ENCODE assay signal across 8 cellular contexts in the genomic region with DNA sequence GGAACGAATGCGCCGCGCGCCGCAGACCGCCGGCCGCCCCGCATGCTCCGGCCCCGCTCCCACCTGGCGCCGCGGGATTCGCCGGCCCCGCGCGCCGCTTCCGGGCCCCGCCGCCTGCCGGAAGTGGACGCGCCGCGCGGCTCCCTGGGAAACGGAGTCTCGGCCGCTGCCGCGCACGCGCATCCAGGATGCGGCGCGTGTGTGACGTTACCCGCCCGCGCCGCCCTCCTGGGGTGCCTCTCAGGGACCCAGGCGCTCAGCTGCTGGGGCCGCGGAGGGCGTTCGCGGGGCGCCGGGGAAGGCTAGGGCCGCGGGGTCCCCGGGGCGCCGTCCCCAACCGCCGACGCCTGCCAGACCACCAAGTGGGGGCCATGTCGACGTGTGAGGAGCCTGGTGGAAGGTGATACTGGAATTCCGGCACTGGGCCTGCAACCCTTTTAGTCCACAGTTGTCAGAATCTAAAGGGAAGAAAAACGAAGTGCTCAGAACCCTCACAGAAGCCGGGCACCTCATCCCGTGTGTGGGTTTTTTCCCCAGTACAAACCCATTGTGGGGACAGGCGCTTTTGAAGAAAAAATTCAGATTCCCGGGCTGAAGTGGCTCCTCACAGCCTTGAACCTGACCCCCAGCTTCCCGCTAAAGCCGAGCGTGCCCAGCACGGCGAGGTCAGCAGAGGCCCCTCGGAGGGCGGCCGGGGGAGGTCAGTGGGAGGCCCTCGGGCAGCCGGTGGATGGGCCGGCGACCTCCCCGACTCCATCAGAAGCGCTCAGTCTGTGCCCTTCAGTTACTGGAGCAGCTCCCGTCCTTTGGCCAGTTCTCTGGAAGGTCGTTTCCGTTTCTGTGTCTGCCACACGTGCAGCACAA. TPM values are rescaled to one million over a fixed set of nuclear protein-coding genes. Genes with fewer than 3 reads are reported as not detected.
DNase-seq lines count a peak whose midpoint lies in the region; FAIRE-seq and TF ChIP-seq lines count a peak whose summit lies in the region.

A gene with protein sequence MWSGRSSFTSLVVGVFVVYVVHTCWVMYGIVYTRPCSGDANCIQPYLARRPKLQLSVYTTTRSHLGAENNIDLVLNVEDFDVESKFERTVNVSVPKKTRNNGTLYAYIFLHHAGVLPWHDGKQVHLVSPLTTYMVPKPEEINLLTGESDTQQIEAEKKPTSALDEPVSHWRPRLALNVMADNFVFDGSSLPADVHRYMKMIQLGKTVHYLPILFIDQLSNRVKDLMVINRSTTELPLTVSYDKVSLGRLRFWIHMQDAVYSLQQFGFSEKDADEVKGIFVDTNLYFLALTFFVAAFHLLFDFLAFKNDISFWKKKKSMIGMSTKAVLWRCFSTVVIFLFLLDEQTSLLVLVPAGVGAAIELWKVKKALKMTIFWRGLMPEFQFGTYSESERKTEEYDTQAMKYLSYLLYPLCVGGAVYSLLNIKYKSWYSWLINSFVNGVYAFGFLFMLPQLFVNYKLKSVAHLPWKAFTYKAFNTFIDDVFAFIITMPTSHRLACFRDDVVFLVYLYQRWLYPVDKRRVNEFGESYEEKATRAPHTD (minus strand): TSS at position 125 of the 864 bp plus-strand sequence. CDS start 258 bp downstream, outside the sequence.

- H3K9me3 Mint-ChIP-seq in H9: no peaks in the 10 kb centered on the region

- H3K79me2 ChIP-seq in H9 (ENCODE audit: insufficient read depth, low read length): peaks cover 7% of the 10 kb centered on the region; the same call in 1 of the 2 replicates

- H2BK20ac ChIP-seq in H9 (ENCODE audit: low read depth, low read length, poor library complexity, severe bottlenecking): no peak within 1 kb of the TSS

- H3K4me2 ChIP-seq in H9 (ENCODE audit: insufficient read depth, insufficient read length, low read length) (peak within 1 kb of the TSS; percentile 97), neuronal stem cell (ENCODE audit: insufficient read depth, low read length, poor library complexity, severe bottlenecking) (peak within 1 kb of the TSS; percentile 64)

- H3K9ac ChIP-seq in ES-I3 (ENCODE audit: low read depth, low read length): peak within 1 kb of the TSS; percentile 96
- H3K9ac ChIP-seq in H9 (ENCODE audit: extremely low read depth, insufficient read length, low read length): peak within 1 kb of the TSS; percentile 83
- H3K9ac ChIP-seq in neuronal stem cell (ENCODE audit: low read depth, low read length, poor library complexity): peak within 1 kb of the TSS; percentile 89
- peak within 1 kb of the TSS; percentile 87 to 98 (median 94) for H3K9ac ChIP-seq in subcutaneous abdominal adipose tissue (ENCODE audit: low read length in 5 of 5)

- FAIRE-seq in frontal cortex (lab: Jason Lieb, UNC): no peak

- no peak within 1 kb of the TSS for H2BK5ac ChIP-seq in H9 (ENCODE audit: insufficient read length, low read length)
- H2BK5ac ChIP-seq in neuronal stem cell (ENCODE audit: low read length): peak within 1 kb of the TSS; percentile 1

- peak within 1 kb of the TSS; percentile 92 for H3K4me3 Mint-ChIP-seq in H9

- no CpG with 5 or more reads among the region's 87 CpGs for WGBS in H9 (ENCODE audit: extremely low coverage, insufficient read length, low lambda C conversion rate)
- WGBS in neuronal stem cell (ENCODE audit: extremely low coverage in 2 of 2, insufficient read length in 2 of 2, insufficient replicate concordance in 1 of 2), 2 donors: no CpG with 5 or more reads among the region's 87 CpGs

- H3K18ac ChIP-seq in H9 (ENCODE audit: insufficient read length, low read depth, low read length): no peak within 1 kb of the TSS
- peak within 1 kb of the TSS; percentile 94 for H3K18ac ChIP-seq in neuronal stem cell (ENCODE audit: low read length)

- no peak within 1 kb of the TSS for H2BK120ac ChIP-seq in H9 (ENCODE audit: low read depth, low read length, poor library complexity, severe bottlenecking)
- H2BK120ac ChIP-seq in neuronal stem cell (ENCODE audit: low read depth, low read length): no peak within 1 kb of the TSS

- H3K23me2 ChIP-seq in H9 (ENCODE audit: insufficient read length, low read depth, low read length, poor library complexity, severe bottlenecking): peaks cover 11% of the 10 kb centered on the region

- H4K8ac ChIP-seq in H9 (replicated peaks; ENCODE audit: insufficient read length, low read depth, low read length) (no peak within 1 kb of the TSS), neuronal stem cell (ENCODE audit: low read depth, low read length) (peak within 1 kb of the TSS; percentile 65)

- H3K4me3 ChIP-seq in MG63: peak within 1 kb of the TSS; percentile 93
- H3K4me3 ChIP-seq in neuronal stem cell (ENCODE audit: low read length in 2 of 2): peak within 1 kb of the TSS; percentile 93 to 98
- peak within 1 kb of the TSS; percentile 85 to 92 (median 91) for H3K4me3 ChIP-seq in subcutaneous abdominal adipose tissue (ENCODE audit: low read depth in 1 of 5, low read length in 5 of 5)

- H3K9me3 ChIP-seq in ES-I3 (ENCODE audit: control insufficient read depth, insufficient read depth, low read length): no peaks in the 10 kb centered on the region
- no peaks in the 10 kb centered on the region for H3K9me3 ChIP-seq in H9 (ENCODE audit: control insufficient read depth, low read depth, low read length)
- H3K9me3 ChIP-seq in MG63: no peaks in the 10 kb centered on the region
- peaks cover 0 to 1% of the 10 kb centered on the region in 2 donors for H3K9me3 ChIP-seq in neuronal stem cell (replicated peaks in 1 of 2; ENCODE audit: control insufficient read depth in 2 of 2, insufficient read depth in 1 of 2, low read depth in 1 of 2, low read length in 2 of 2)
- H3K9me3 ChIP-seq in subcutaneous abdominal adipose tissue (ENCODE audit: control insufficient read depth in 5 of 5, low read length in 5 of 5): no peaks in the 10 kb centered on the region

- no peaks in the 10 kb centered on the region for H4K20me1 ChIP-seq in H9 (ENCODE audit: control insufficient read depth, insufficient read depth, insufficient read length)

- H3K36me3 ChIP-seq in ES-I3 (ENCODE audit: insufficient read depth, low read length): peaks cover 14% of the 10 kb centered on the region; the same call in 1 of the 2 replicates
- H3K36me3 ChIP-seq in MG63: peaks cover 43% of the 10 kb centered on the region
- peaks cover 25 to 32% of the 10 kb centered on the region in 2 donors for H3K36me3 ChIP-seq in neuronal stem cell (replicated peaks in 1 of 2; ENCODE audit: control insufficient read depth in 2 of 2, insufficient read depth in 2 of 2, low read length in 2 of 2)
- H3K36me3 ChIP-seq in subcutaneous abdominal adipose tissue (ENCODE audit: control insufficient read depth in 5 of 5, insufficient read depth in 5 of 5, low read length in 5 of 5): peaks cover 0 to 26% (median 23%) of the 10 kb centered on the region in 5 donors

- no peaks in the 10 kb centered on the region for H3K27me3 ChIP-seq in H9 (ENCODE audit: insufficient read depth, low read length)
- H3K27me3 ChIP-seq in MG63: no peaks in the 10 kb centered on the region
- no peaks in the 10 kb centered on the region for H3K27me3 ChIP-seq in neuronal stem cell (ENCODE audit: control insufficient read depth in 3 of 3, insufficient read depth in 3 of 3, low read depth in 1 of 3, low read length in 3 of 3)
- H3K27me3 ChIP-seq in subcutaneous abdominal adipose tissue (ENCODE audit: control insufficient read depth in 5 of 5, insufficient read depth in 4 of 5, low read length in 5 of 5): no peaks in the 10 kb centered on the region

- no peak for TF ChIP-seq CTCF in H9 (conservative IDR thresholded peaks at IDR 0.05)

- H4K91ac ChIP-seq in H9 (ENCODE audit: insufficient read length, low read depth, low read length) (no peak within 1 kb of the TSS), neuronal stem cell (ENCODE audit: low read depth, low read length, poor library complexity) (no peak within 1 kb of the TSS)

- no peak within 1 kb of the TSS for H4K5ac ChIP-seq in H9 (ENCODE audit: insufficient read length, low read depth, low read length)

- H2BK15ac ChIP-seq in H9 (ENCODE audit: low read depth, low read length): no peak within 1 kb of the TSS
- no peak within 1 kb of the TSS for H2BK15ac ChIP-seq in neuronal stem cell (ENCODE audit: low read length)

- H3K4me1 Mint-ChIP-seq in H9: peaks cover 19 to 23% of the 10 kb centered on the region in 2 experiments

- DNase-seq in H9 (peak; percentile 80), MG63 (peak; percentile 95), SK-MEL-5 (ENCODE audit: low read depth, low spot score) (peak; percentile 88), frontal cortex (ENCODE audit: low spot score in 2 of 2) (peak; percentile 99), neuronal stem cell (ENCODE audit: low spot score) (peak; percentile 88)
- peak; percentile 88 for DNase-seq in activated naive CD4-positive, alpha-beta T cell treated with Interleukin-2 at 50 U/mL for 16 hours

- H3K27me3 Mint-ChIP-seq in H9 (ENCODE audit: low read depth): no peaks in the 10 kb centered on the region; the same call in 1 of the 2 replicates

- no peaks in the 10 kb centered on the region; the same call in 1 of the 2 replicates for H3K4me1 ChIP-seq in ES-I3 (ENCODE audit: insufficient read depth, low read length)
- no peaks in the 10 kb centered on the region for H3K4me1 ChIP-seq in H9 (ENCODE audit: insufficient read depth, low read length)
- peaks cover 7 to 8% of the 10 kb centered on the region in 2 donors for H3K4me1 ChIP-seq in neuronal stem cell (ENCODE audit: control insufficient read depth in 2 of 2, insufficient read depth in 1 of 2, low read depth in 1 of 2, low read length in 2 of 2)
- peaks cover 4 to 33% (median 26%) of the 10 kb centered on the region in 5 donors for H3K4me1 ChIP-seq in subcutaneous abdominal adipose tissue (ENCODE audit: control insufficient read depth in 5 of 5, insufficient read depth in 5 of 5, low read length in 5 of 5)

- in situ Hi-C loops in SK-MEL-5 (cut with HindIII; ENCODE audit: low pct_unique_long_range_greater_than_20kb, low sequenced_read_pairs): no loop called here

- H3K79me1 ChIP-seq in H9 (ENCODE audit: insufficient read depth, low read depth, low read length, poor library complexity, severe bottlenecking): peaks cover 5% of the 10 kb centered on the region
- peaks cover 15% of the 10 kb centered on the region for H3K79me1 ChIP-seq in neuronal stem cell (ENCODE audit: low read depth, low read length)

- peaks cover 20 to 35% (median 34%) of the 10 kb centered on the region in 3 experiments for H3K36me3 Mint-ChIP-seq in H9 (ENCODE audit: insufficient read depth in 1 of 3, low read depth in 3 of 3)

- peak within 1 kb of the TSS; percentile 83 to 85 (median 84); a peak in 5 of 7 replicates for H3K27ac Mint-ChIP-seq in H9

- no peak within 1 kb of the TSS for H3K56ac ChIP-seq in H9 (ENCODE audit: insufficient read length, low read depth, low read length)

- H3K27ac ChIP-seq in H9 (ENCODE audit: insufficient read length, low read depth, low read length) (no peak within 1 kb of the TSS), neuronal stem cell (replicated peaks; ENCODE audit: low read length) (no peak within 1 kb of the TSS), subcutaneous abdominal adipose tissue (ENCODE audit: low read depth, low read length) (peak within 1 kb of the TSS; percentile 72)

- H3K4ac ChIP-seq in H9 (ENCODE audit: low read depth, low read length) (no peak within 1 kb of the TSS), neuronal stem cell (ENCODE audit: low read length) (no peak within 1 kb of the TSS)

- H3K23ac ChIP-seq in H9 (ENCODE audit: insufficient read length, low read depth, low read length): no peak within 1 kb of the TSS
- H3K23ac ChIP-seq in neuronal stem cell (ENCODE audit: low read depth, low read length, poor library complexity): peak within 1 kb of the TSS; percentile 58

- H2AFZ ChIP-seq in H9 (ENCODE audit: low read length) (no peak within 1 kb of the TSS), neuronal stem cell (ENCODE audit: low read length) (peak within 1 kb of the TSS; percentile 99)

- peak within 1 kb of the TSS; percentile 9; the same call in 1 of the 2 replicates for H3K14ac ChIP-seq in H9 (ENCODE audit: insufficient read depth, low read length)
- peak within 1 kb of the TSS; percentile 21 for H3K14ac ChIP-seq in neuronal stem cell (ENCODE audit: low read length)

- H2AK5ac ChIP-seq in H9 (ENCODE audit: insufficient read length, low read length) (no peak within 1 kb of the TSS), neuronal stem cell (ENCODE audit: low read depth, low read length) (peak within 1 kb of the TSS; percentile 85)

- H3T11ph ChIP-seq in H9 (ENCODE audit: low read length): no peak within 1 kb of the TSS

- H2BK12ac ChIP-seq in H9 (ENCODE audit: insufficient read length, low read depth, low read length) (no peak within 1 kb of the TSS), neuronal stem cell (ENCODE audit: low read length) (no peak within 1 kb of the TSS)

RNA-seq across cellular contexts. Expression of the gene that starts here (rescaled TPM):
- total RNA-seq in H9 (2021) (104 and 108 TPM in 2 replicates), frontal cortex (104 TPM)
- total RNA-seq in MG63 (2014; rRNA removed; shearing (Covaris generic); ENCODE audit: low replicate concordance): 543 and 925 TPM in 2 replicates
- total RNA-seq in SK-MEL-5 (2014; rRNA removed; shearing (Covaris generic)): 587 and 632 TPM in 2 replicates
- polyA plus RNA-seq in SK-MEL-5 (2015; cell fraction: cytosol; rRNA removed): 423 and 440 TPM in 2 replicates
- 193 and 205 TPM in 2 replicates for polyA plus RNA-seq in SK-MEL-5 (2015; cell fraction: nucleus; rRNA removed)
- polyA plus RNA-seq in neuronal stem cell (2013, experiment 1 of 2): 49.2 TPM
- polyA plus RNA-seq in neuronal stem cell (2013, experiment 2 of 2): 50.1 TPM
